ENCODE assay signal across 23 cellular contexts in the genomic region with DNA sequence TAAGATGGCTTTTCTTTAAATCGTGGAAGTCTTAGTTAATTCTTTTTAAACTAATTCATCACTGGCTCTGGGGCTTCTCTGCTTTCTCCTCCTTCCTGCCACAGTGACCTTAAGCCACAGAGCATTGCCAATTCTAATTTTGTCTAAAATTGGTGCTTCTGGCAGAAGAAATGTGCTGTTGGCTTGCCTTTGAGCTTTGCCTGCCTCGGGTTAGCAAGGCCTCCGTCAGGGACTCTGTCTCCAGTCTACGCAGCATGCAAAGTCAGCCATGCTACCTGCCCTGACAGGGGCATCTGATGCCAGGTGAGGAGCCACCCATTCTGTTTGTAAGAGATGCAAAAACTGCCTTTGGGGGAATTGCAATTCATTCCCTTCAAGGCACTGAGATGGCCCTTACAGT. TPM values are rescaled to one million over a fixed set of nuclear protein-coding genes. Genes with fewer than 3 reads are reported as not detected.
"Had no signal": no experiment of that assay in that cellular context is flagged by ENCODE, and none has a peak within 500 bp of the region (broad histone marks: within the 10 kb centered on the region; RNA-seq: fewer than 3 reads in every experiment).

No MANE protein-coding gene starts in this region.

- H3K4me1 ChIP-seq: foreskin keratinocyte, parathyroid adenoma, thyroid gland had no signal

- ATAC-seq: activated CD4-positive, CD25-positive, alpha-beta regulatory T cell treated with anti-CD3 and anti-CD28 coated beads, Interleukin-2, amount 50 U/mL, for 24 hours; foreskin keratinocyte had no signal

- H3K9me3 ChIP-seq: breast epithelium, thyroid gland had no signal

- H3K27me3 ChIP-seq: breast epithelium, foreskin keratinocyte, thyroid gland had no signal

- H3K27ac ChIP-seq: epithelial cell of prostate, foreskin keratinocyte, parathyroid adenoma, thyroid gland had no signal

- H3K9ac ChIP-seq: parathyroid adenoma had no signal

- DNase-seq: activated CD4-positive, alpha-beta T cell treated with anti-CD3 and anti-CD28 coated beads, Interleukin-2, amount 50 U/mL, for 1 hour; activated CD8-positive, alpha-beta memory T cell treated with anti-CD3 and anti-CD28 coated beads for 24 hours; activated CD8-positive, alpha-beta memory T cell treated with anti-CD3 and anti-CD28 coated beads, Interleukin-2, amount 50 U/mL, for 48 hours; activated effector memory CD4-positive, alpha-beta T cell treated with Interleukin-2 at 50 U/mL for 16 hours; activated naive CD4-positive, alpha-beta T cell treated with anti-CD3 and anti-CD28 coated beads, Interleukin-2, amount 50 U/mL, for 16 hours; activated T-cell treated with anti-CD3 and anti-CD28 coated beads, Interleukin-2, amount 50 U/mL, for 48 hours; aorta; effector memory CD4-positive, alpha-beta T cell; foreskin keratinocyte; hippocampal formation; stimulated activated CD4-positive, alpha-beta T cell treated with anti-CD3 and anti-CD28 coated beads, Interleukin-12 subunit alpha, Interleukin-12 subunit beta, amount 100 ng/mL, for 4 hours; stimulated activated CD4-positive, alpha-beta T cell treated with anti-CD3 and anti-CD28 coated beads, Interleukin-1b, Interleukin-23, amount 100 ng/mL, for 48 hours; stimulated activated CD8-positive, alpha-beta memory T cell treated with anti-CD3 and anti-CD28 coated beads, Interleukin-4, amount 100 ng/mL, for 48 hours; stimulated activated naive CD4-positive, alpha-beta T cell; T1000; thyroid gland had no signal

- H3K79me2 ChIP-seq: parathyroid adenoma had no signal

- H3K4me3 ChIP-seq: breast epithelium, thyroid gland had no signal

- H3K36me3 ChIP-seq: breast epithelium, thyroid gland had no signal

- H2AFZ ChIP-seq: parathyroid adenoma had no signal

RNA-seq across cellular contexts. Expression of a gene that starts 25.2 kb away (rescaled TPM):
- total RNA-seq: breast epithelium; foreskin keratinocyte; lung microvascular endothelial cell; subcutaneous adipose tissue; T-helper 1 cell treated with Interleukin-12 subunit alpha and Interleukin-12 subunit beta and Interleukin-4 antibody, amounts not matched to agents 30 ng/mL and 1 ng/mL, for 36 hours; thyroid gland had no signal
